ENCODE assay signal across 31 cellular contexts in the genomic region with DNA sequence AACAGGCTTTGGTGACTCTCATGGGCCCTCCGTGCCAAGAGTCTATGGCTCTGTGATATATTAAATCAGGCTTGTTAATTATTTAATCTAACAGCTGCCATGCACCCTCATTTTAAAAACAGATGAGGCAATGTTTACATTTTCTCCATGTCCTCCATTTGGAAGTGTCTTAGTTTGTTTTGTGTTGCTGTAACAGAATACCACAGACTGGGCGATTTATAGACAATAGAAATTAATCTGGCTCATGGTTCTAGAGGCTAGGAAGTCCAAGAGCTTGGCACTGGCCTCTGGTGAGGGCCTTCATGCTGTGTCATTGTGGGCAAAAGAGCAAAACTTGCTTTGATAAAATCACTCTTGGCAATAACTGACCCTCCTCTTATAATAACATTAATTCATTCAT. TPM values are rescaled to one million over a fixed set of nuclear protein-coding genes. Genes with fewer than 3 reads are reported as not detected.
DNase-seq lines count a peak whose midpoint lies in the region; ATAC-seq, FAIRE-seq and TF ChIP-seq lines count a peak whose summit lies in the region.
"Had no signal": no experiment of that assay in that cellular context is flagged by ENCODE, and none has a peak within 500 bp of the region (broad histone marks: within the 10 kb centered on the region; RNA-seq: fewer than 3 reads in every experiment).

No MANE protein-coding gene starts in this region.

- no peak for ATAC-seq in aorta (ENCODE audit: low FRiP score)
- ATAC-seq in GM19467 (IDR thresholded peaks at IDR 0.05; ENCODE audit: unreplicated experiment) = no peak
- no peak for ATAC-seq in GM18502 (IDR thresholded peaks at IDR 0.05; ENCODE audit: poor library complexity, unreplicated experiment)
- no peak for ATAC-seq in left lung
- ATAC-seq: activated T-helper 17 cell treated with anti-CD3 and anti-CD28 coated beads, Interleukin-2, amount 50 U/mL, for 72 hours; K562; stimulated activated effector memory CD8-positive, alpha-beta T cell treated with anti-CD3 and anti-CD28 coated beads, Interleukin-12 subunit alpha, Interleukin-12 subunit beta, amount 100 ng/mL, for 72 hours had no signal

- TF ChIP-seq CTCF in left lung (IDR thresholded peaks at IDR 0.05) = no peak

- 61 to 67% methylated on average over 2 of the region's 2 CpGs for WGBS in aorta, 2 donors

- H3K9me3 ChIP-seq in aorta (ENCODE audit: control insufficient read depth, low read length) (no peaks in the 10 kb centered on the region), left lung (no peaks in the 10 kb centered on the region)
- H3K9me3 ChIP-seq: BLaER1 treated with 17β-estradiol and CSF1 and Interleukin-3, amounts not matched to agents 10 nM and 100 nM; prostate gland; suprapubic skin; vagina had no signal

- no peaks in the 10 kb centered on the region for H3K4me1 ChIP-seq in aorta (ENCODE audit: control insufficient read depth in 1 of 2, insufficient read depth in 2 of 2, low read length in 2 of 2)
- H3K4me1 ChIP-seq in left lung = no peaks in the 10 kb centered on the region
- H3K4me1 ChIP-seq: BLaER1 treated with 17β-estradiol and CSF1 and Interleukin-3, amounts not matched to agents 10 nM and 100 nM; prostate gland; suprapubic skin had no signal

- FAIRE-seq in islet of Langerhans (lab: Jason Lieb, UNC) = peak; percentile 93
- FAIRE-seq: GM18507, K562, RCC 7860 had no signal

- H3K4me3 ChIP-seq in aorta (ENCODE audit: low read length in 2 of 2) (no peak overlapping the region), left lung (no peak overlapping the region)
- H3K4me3 ChIP-seq: BLaER1 treated with 17β-estradiol and CSF1 and Interleukin-3, amounts not matched to agents 10 nM and 100 nM; hepatocyte; K562; prostate gland; skin epidermis; suprapubic skin; vagina had no signal

- H3K27me3 ChIP-seq in aorta (ENCODE audit: control insufficient read depth in 1 of 2, insufficient read depth in 2 of 2, low read length in 1 of 2) (no peaks in the 10 kb centered on the region), left lung (no peaks in the 10 kb centered on the region)
- H3K27me3 ChIP-seq: BLaER1 treated with 17β-estradiol and CSF1 and Interleukin-3, amounts not matched to agents 10 nM and 100 nM; hepatocyte; suprapubic skin; vagina had no signal

- H3K36me3 ChIP-seq in aorta (ENCODE audit: control insufficient read depth in 1 of 2, insufficient read depth in 2 of 2, low read length in 1 of 2) = no peaks in the 10 kb centered on the region
- H3K36me3 ChIP-seq in left lung = no peaks in the 10 kb centered on the region
- H3K36me3 ChIP-seq: BLaER1 treated with 17β-estradiol and CSF1 and Interleukin-3, amounts not matched to agents 10 nM and 100 nM; prostate gland; suprapubic skin; vagina had no signal

- H3K27ac ChIP-seq in aorta (ENCODE audit: low read depth in 1 of 2, low read length in 2 of 2) (no peak overlapping the region), left lung (no peak overlapping the region)
- H3K27ac ChIP-seq: BLaER1 treated with 17β-estradiol and CSF1 and Interleukin-3, amounts not matched to agents 10 nM and 100 nM; hepatocyte; prostate gland; skin epidermis; suprapubic skin; vagina had no signal

- DNase-seq in COLO668 (lab: John Stamatoyannopoulos, UW; ENCODE audit: unreplicated experiment) (peak; percentile 60), NCI-H1092 treated with DMSO at 0.1 percent for 48 hours (lab: John Stamatoyannopoulos, UW) (peak; percentile 94), NCI-H345 (lab: John Stamatoyannopoulos, UW) (peak; percentile 72), aorta (no peak), left lung (no peak)
- DNase-seq: ACHN; activated CD4-positive, alpha-beta T cell treated with anti-CD3 and anti-CD28 coated beads for 48 hours; effector CD8-positive, alpha-beta T cell; foreskin melanocyte; immature natural killer cell; MV-4-11; NCI-H2081 treated with DMSO at 0.1 percent for 48 hours; stimulated activated CD4-positive, alpha-beta T cell treated with anti-CD3 and anti-CD28 coated beads, Interleukin-1b, Interleukin-23, amount 100 ng/mL, for 48 hours had no signal

- intact Hi-C loops in aorta (cut with DNase I) = no loop called here
- intact Hi-C loops in left lung (cut with DNase I) = no loop called here

RNA-seq across cellular contexts. Expression of a gene that starts 58.0 kb away (rescaled TPM):
- total RNA-seq in aorta (under 1 TPM; 0.21 to 0.39 TPM), left lung (under 1 TPM; 0.03 to 0.13 TPM)
- under 1 TPM; 0.10 to 0.50 TPM for polyA plus RNA-seq in aorta
- total RNA-seq: G401; mononuclear cell; SK-MEL-5; T-helper 2 cell treated with Interferon-gamma antibody and Interleukin-4, amounts not matched to agents 100 ng/mL and 5 ng/mL, for 36 hours had no signal
- polyA plus RNA-seq: immature natural killer cell, K562 had no signal

Comparison
In these comparisons a context has a peak if more than half of its experiments do, and no peak if none do; other contexts are left out.
1. DNase-seq: peak in COLO668 (single experiment), NCI-H1092 treated with DMSO at 0.1 percent for 48 hours (single experiment) and NCI-H345 (single experiment); none in aorta (0 of 2) and left lung (0 of 2).